8 cellular contexts compared by ENCODE assay signal in genomic region chr9:4117835-4118610, GRCh38.
DNase-seq lines count a peak whose midpoint lies in the region; ATAC-seq and TF ChIP-seq lines count a peak whose summit lies in the region.

No MANE protein-coding gene starts in this region.

- no peak overlapping the region for H3K4me3 Mint-ChIP-seq in T-helper 2 cell treated with Interferon-gamma antibody and Interleukin-4, amounts not matched to agents 5 μg/mL and 100 μg/mL, for 36 hours
- no peak overlapping the region for H3K4me3 Mint-ChIP-seq in chondrocyte (ENCODE audit: unreplicated experiment)
- H3K4me3 Mint-ChIP-seq in progenitor cell of endocrine pancreas (ENCODE audit: low read depth), result no peak overlapping the region

- no peak overlapping the region for H3K27ac Mint-ChIP-seq in T-helper 2 cell treated with Interferon-gamma antibody and Interleukin-4, amounts not matched to agents 5 μg/mL and 100 μg/mL, for 36 hours
- H3K27ac Mint-ChIP-seq in chondrocyte (ENCODE audit: unreplicated experiment) (no peak overlapping the region), progenitor cell of endocrine pancreas (peak overlapping the region; percentile 86)

- ATAC-seq in HG03521 (IDR thresholded peaks at IDR 0.05; ENCODE audit: unreplicated experiment) (no peak), HG03520 (IDR thresholded peaks at IDR 0.05; ENCODE audit: unreplicated experiment) (no peak)

- peak; percentile 51 for TF ChIP-seq CTCF in chondrocyte (IDR thresholded peaks at IDR 0.05)
- TF ChIP-seq CTCF in progenitor cell of endocrine pancreas (IDR thresholded peaks at IDR 0.05; ENCODE audit: unreplicated experiment), result peak; percentile 15

- DNase-seq in T-helper 2 cell (peak in 4 of 5 experiments; percentile 14 to 55 (median 27)), T-helper 9 cell (peak; percentile 42), chondrocyte (ENCODE audit: low spot score) (peak; percentile 75), progenitor cell of endocrine pancreas (ENCODE audit: low spot score, unreplicated experiment) (no peak), SW480 (ENCODE audit: low spot score) (no peak)
- DNase-seq in T-helper 2 cell treated with Interferon-gamma antibody and Interleukin-4, amounts not matched to agents 5 μg/mL and 100 μg/mL, for 36 hours (ENCODE audit: low spot score), result no peak

- H3K27me3 Mint-ChIP-seq in T-helper 2 cell treated with Interferon-gamma antibody and Interleukin-4, amounts not matched to agents 5 μg/mL and 100 μg/mL, for 36 hours (ENCODE audit: low read depth), result no peaks in the 10 kb centered on the region
- H3K27me3 Mint-ChIP-seq in chondrocyte (ENCODE audit: low read depth) (no peaks in the 10 kb centered on the region), progenitor cell of endocrine pancreas (no peaks in the 10 kb centered on the region)

- no peaks in the 10 kb centered on the region for H3K36me3 Mint-ChIP-seq in T-helper 2 cell treated with Interferon-gamma antibody and Interleukin-4, amounts not matched to agents 5 μg/mL and 100 μg/mL, for 36 hours (ENCODE audit: low read depth)
- H3K36me3 Mint-ChIP-seq in chondrocyte (ENCODE audit: low read depth) (peaks cover 6% of the 10 kb centered on the region), progenitor cell of endocrine pancreas (ENCODE audit: insufficient read depth) (peaks cover 27% of the 10 kb centered on the region)

- H3K9me3 Mint-ChIP-seq in T-helper 2 cell treated with Interferon-gamma antibody and Interleukin-4, amounts not matched to agents 5 μg/mL and 100 μg/mL, for 36 hours, result no peaks in the 10 kb centered on the region
- H3K9me3 Mint-ChIP-seq in chondrocyte (ENCODE audit: low read depth), result no peaks in the 10 kb centered on the region
- H3K9me3 Mint-ChIP-seq in progenitor cell of endocrine pancreas (ENCODE audit: low read depth), result peaks cover 8% of the 10 kb centered on the region

- H3K4me1 Mint-ChIP-seq in T-helper 2 cell treated with Interferon-gamma antibody and Interleukin-4, amounts not matched to agents 5 μg/mL and 100 μg/mL, for 36 hours (ENCODE audit: low read depth), result no peaks in the 10 kb centered on the region
- peaks cover 44% of the 10 kb centered on the region for H3K4me1 Mint-ChIP-seq in chondrocyte (ENCODE audit: low read depth)
- peaks cover 35% of the 10 kb centered on the region for H3K4me1 Mint-ChIP-seq in progenitor cell of endocrine pancreas (ENCODE audit: low read depth)

Comparison
In these comparisons a context has a peak if more than half of its experiments do, and no peak if none do; other contexts are left out.
1. DNase-seq: peak in T-helper 2 cell (4 of 5), T-helper 9 cell (single experiment) and chondrocyte (single experiment); none in T-helper 2 cell treated with Interferon-gamma antibody and Interleukin-4, amounts not matched to agents 5 μg/mL and 100 μg/mL, for 36 hours (single experiment), progenitor cell of endocrine pancreas (single experiment) and SW480 (single experiment).